In the genomic region with DNA sequence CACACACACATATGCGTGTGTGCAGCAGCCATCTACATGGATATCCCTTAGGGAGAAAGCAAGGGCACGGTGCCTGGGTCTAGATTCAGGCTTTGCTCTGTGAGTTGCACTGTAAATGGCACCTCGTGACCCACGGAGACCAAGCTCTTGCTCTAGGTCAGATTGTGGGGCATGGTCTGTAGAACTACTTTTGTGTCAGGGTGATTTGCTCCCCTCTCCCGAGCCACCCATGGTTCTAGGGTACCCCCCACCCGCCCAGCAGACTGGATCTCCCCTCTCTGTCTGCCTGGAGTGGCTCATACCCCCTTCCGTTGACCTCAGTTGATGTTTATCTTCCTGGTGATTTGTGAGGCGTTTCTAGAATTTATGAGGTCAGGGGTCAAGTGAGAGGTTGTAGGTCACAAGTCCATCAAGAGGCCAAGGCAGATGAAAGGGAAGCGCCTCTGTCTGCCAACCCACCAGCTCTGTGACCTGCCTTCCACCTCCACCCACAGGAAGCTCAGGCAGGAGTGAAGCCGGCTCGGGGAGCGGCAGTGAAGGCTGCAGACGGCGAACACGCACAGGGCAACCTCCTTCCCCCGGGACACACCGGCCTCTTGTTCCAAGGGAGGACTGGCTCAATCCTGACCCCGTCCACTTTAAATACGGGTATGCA, we compare ENCODE assay signal across 8 cellular contexts.
DNase-seq lines count a peak whose midpoint lies in the region; ATAC-seq and TF ChIP-seq lines count a peak whose summit lies in the region.

No MANE protein-coding gene starts in this region.

- H3K27ac ChIP-seq in sigmoid colon: no peak overlapping the region

- peak overlapping the region; percentile 98 for H3K27ac Mint-ChIP-seq in central memory CD8-positive, alpha-beta T cell (ENCODE audit: low read depth)

- in situ Hi-C loops in ACHN (cut with HindIII; ENCODE audit: low pct_ligation_motif_present, low pct_unique_long_range_greater_than_20kb, low sequenced_read_pairs): no loop called here

- WGBS in sigmoid colon, 2 donors: 26 to 34% methylated on average over 19 of the region's 19 CpGs

- H3K27me3 ChIP-seq in sigmoid colon: peaks cover 2 to 40% (median 10%) of the 10 kb centered on the region in 3 donors

- peak overlapping the region; percentile 78 for H3K4me3 Mint-ChIP-seq in central memory CD8-positive, alpha-beta T cell

- H3K4me3 ChIP-seq in sigmoid colon: no peak overlapping the region

- H3K4me1 ChIP-seq in sigmoid colon: peaks cover 0 to 14% (median 9%) of the 10 kb centered on the region in 4 donors

- H3K27me3 Mint-ChIP-seq in central memory CD8-positive, alpha-beta T cell: no peaks in the 10 kb centered on the region

- peaks cover 32% of the 10 kb centered on the region for H3K4me1 Mint-ChIP-seq in central memory CD8-positive, alpha-beta T cell

- no peak for TF ChIP-seq EP300 in sigmoid colon (IDR thresholded peaks at IDR 0.05)

- DNase-seq in T-helper 1 cell (peak in 3 of 5 donors; percentile 8 to 77 (median 28)), sigmoid colon (no peak), ACHN (no peak), mesenteric fat pad (ENCODE audit: low spot score) (no peak)
- DNase-seq in central memory CD8-positive, alpha-beta T cell (ENCODE audit: low spot score in 2 of 2): peak; percentile 51 to 56
- peak; percentile 14 for DNase-seq in stimulated activated CD4-positive, alpha-beta T cell treated with anti-CD3 and anti-CD28 coated beads, Interleukin-1b, Interleukin-23, amount 100 ng/mL, for 48 hours

- no peak for TF ChIP-seq POLR2A in sigmoid colon (IDR thresholded peaks at IDR 0.05)

- intact Hi-C loops in sigmoid colon (cut with DNase I): no loop called here

- no peak for TF ChIP-seq CTCF in sigmoid colon (IDR thresholded peaks at IDR 0.05)

- no peaks in the 10 kb centered on the region for H3K9me3 Mint-ChIP-seq in central memory CD8-positive, alpha-beta T cell

- H3K36me3 ChIP-seq in sigmoid colon: no peaks in the 10 kb centered on the region

- H3K36me3 Mint-ChIP-seq in central memory CD8-positive, alpha-beta T cell (ENCODE audit: insufficient read depth): peaks cover 7% of the 10 kb centered on the region

- H3K9me3 ChIP-seq in sigmoid colon: no peaks in the 10 kb centered on the region

- ATAC-seq in GM19452 (IDR thresholded peaks at IDR 0.05; ENCODE audit: unreplicated experiment) (peak; percentile 32), GM21381 (IDR thresholded peaks at IDR 0.05; ENCODE audit: unreplicated experiment) (no peak)
- ATAC-seq in central memory CD8-positive, alpha-beta T cell (replicated peaks; ENCODE audit: extremely low read depth, poor library complexity, severe bottlenecking): peak; percentile 66

Comparison
In these comparisons a context has a peak if more than half of its experiments do, and no peak if none do; other contexts are left out.
1. DNase-seq: peak in T-helper 1 cell (3 of 5), central memory CD8-positive, alpha-beta T cell (2 of 2) and stimulated activated CD4-positive, alpha-beta T cell treated with anti-CD3 and anti-CD28 coated beads, Interleukin-1b, Interleukin-23, amount 100 ng/mL, for 48 hours (single experiment); none in sigmoid colon (single experiment), ACHN (single experiment) and mesenteric fat pad (single experiment).